In genomic region chr4:121016630-121017029, GRCh38 we compare ENCODE assay signal across 1 cellular context.
TF ChIP-seq lines count a peak whose summit lies in the region.

No MANE protein-coding gene starts in this region.

TF ChIP-seq in GM23338, 12 proteins besides CTCF, POLR2A, EP300 and RAD21 (continued from another document):
- no peak for TF ChIP-seq ZNF462 (CRISPR knock-in tag; IDR thresholded peaks at IDR 0.05)
- TF ChIP-seq EZH2phosphoT487 (IDR thresholded peaks at IDR 0.05; ENCODE audit: unreplicated experiment), result no peak
TF ChIP-seq in GM23338: peak in this region for 0.
